ENCODE assay signal across 8 cellular contexts in genomic region chr10:71608863-71609768, GRCh38.
A peak's percentile ranks its signal among the peaks of the same experiment; 100 is the strongest.
DNase-seq lines count a peak whose midpoint lies in the region; ATAC-seq and TF ChIP-seq lines count a peak whose summit lies in the region.

No MANE protein-coding gene starts in this region.

- no peaks in the 10 kb centered on the region for H3K4me1 ChIP-seq in BE2C

- no peaks in the 10 kb centered on the region for H3K27me3 ChIP-seq in BE2C

- TF ChIP-seq CTCF in BE2C (IDR thresholded peaks at IDR 0.05; ENCODE audit: low read depth, low read length) (peak; percentile 88), epithelial cell of esophagus (IDR thresholded peaks at IDR 0.05; ENCODE audit: insufficient read depth, low read depth, low read length, missing control alignments) (peak; percentile 84)

- ATAC-seq in GM21723 (IDR thresholded peaks at IDR 0.05; ENCODE audit: unreplicated experiment): no peak

- DNase-seq in BE2C: peak; percentile 88
- peak; percentile 17 for DNase-seq in HCEC 1CT
- DNase-seq in NOMO-1 treated with DMSO at 0.1 percent for 48 hours (lab: John Stamatoyannopoulos, UW; ENCODE audit: unreplicated experiment): peak; percentile 57
- peak; percentile 56 for DNase-seq in activated T-cell treated with anti-CD3 and anti-CD28 coated beads for 1 hour (ENCODE audit: low read depth)
- peak; percentile 66 for DNase-seq in epithelial cell of esophagus (ENCODE audit: low read depth)
- DNase-seq in myocyte (ENCODE audit: low read depth): peak; percentile 73
- peak; percentile 37 to 47 for DNase-seq in stimulated activated CD8-positive, alpha-beta memory T cell treated with anti-CD3 and anti-CD28 coated beads, Interleukin-7, amount 100 ng/mL, for 48 hours (ENCODE audit: extremely low read depth in 1 of 2, low read depth in 1 of 2)

- H3K36me3 ChIP-seq in BE2C: no peaks in the 10 kb centered on the region

- H3K9me3 ChIP-seq in BE2C: no peaks in the 10 kb centered on the region

- H3K4me3 ChIP-seq in BE2C (ENCODE audit: low read depth, low read length) (no peak overlapping the region), epithelial cell of esophagus (ENCODE audit: low read length) (no peak overlapping the region)

Comparison
In these comparisons a context has a peak if more than half of its experiments do, and no peak if none do; other contexts are left out.
1. DNase-seq: peak in every context shown above with its lines; median percentile 88 in BE2C; 73 in myocyte; 66 in epithelial cell of esophagus; 57 in NOMO-1 treated with DMSO at 0.1 percent for 48 hours; 56 in activated T-cell treated with anti-CD3 and anti-CD28 coated beads for 1 hour; 42 in stimulated activated CD8-positive, alpha-beta memory T cell treated with anti-CD3 and anti-CD28 coated beads, Interleukin-7, amount 100 ng/mL, for 48 hours; 17 in HCEC 1CT.